26 cellular contexts compared by ENCODE assay signal in genomic region chr5:80988419-80988925, GRCh38. TPM values are rescaled to one million over a fixed set of nuclear protein-coding genes. Genes with fewer than 3 reads are reported as not detected.
A peak's percentile ranks its signal among the peaks of the same experiment; 100 is the strongest.
DNase-seq lines count a peak whose midpoint lies in the region; ATAC-seq, FAIRE-seq and TF ChIP-seq lines count a peak whose summit lies in the region.
"Had no signal": no experiment of that assay in that cellular context is flagged by ENCODE, and none has a peak within 500 bp of the region (broad histone marks: within the 10 kb centered on the region; RNA-seq: fewer than 3 reads in every experiment).

No MANE protein-coding gene starts in this region.

- FAIRE-seq in endothelial cell of umbilical vein (lab: Jason Lieb, UNC): peak; percentile 55
- FAIRE-seq: GM12892, GM18507, H54, RCC 7860 had no signal

- no peaks in the 10 kb centered on the region for H3K79me2 ChIP-seq in endothelial cell of umbilical vein (ENCODE audit: control insufficient read depth, insufficient read depth, low read length)
- no peaks in the 10 kb centered on the region for H3K79me2 ChIP-seq in mesendoderm (ENCODE audit: control insufficient read depth, insufficient read depth, low read length)

- WGBS in mesendoderm (ENCODE audit: extremely low coverage, insufficient coverage, low lambda C conversion rate): no CpG with 5 or more reads among the region's 2 CpGs

- no peak overlapping the region for H2AK5ac ChIP-seq in mesendoderm (ENCODE audit: low read length)

- H2AFZ ChIP-seq in endothelial cell of umbilical vein (ENCODE audit: low read depth, low read length): no peak overlapping the region

- H3K4me2 ChIP-seq in endothelial cell of umbilical vein (ENCODE audit: insufficient read depth, low read length): no peak overlapping the region
- H3K4me2 ChIP-seq in mesendoderm (ENCODE audit: low read length): no peak overlapping the region
- H3K4me2 ChIP-seq: BLaER1 had no signal

- H3K9ac ChIP-seq in endothelial cell of umbilical vein (replicated peaks; ENCODE audit: extremely low read depth, insufficient read depth, low read length) (no peak overlapping the region), mesendoderm (ENCODE audit: low read length) (no peak overlapping the region)
- H3K9ac ChIP-seq: BLaER1 had no signal

- no peaks in the 10 kb centered on the region for H3K9me1 ChIP-seq in endothelial cell of umbilical vein (replicated peaks; ENCODE audit: control insufficient read depth, extremely low read depth, insufficient read depth, low read length)

- no peaks in the 10 kb centered on the region for H4K20me1 ChIP-seq in endothelial cell of umbilical vein (replicated peaks; ENCODE audit: control insufficient read depth, extremely low read depth, insufficient read depth, low read length)
- H4K20me1 ChIP-seq: BLaER1 had no signal

- H3K36me3 ChIP-seq in endothelial cell of umbilical vein (ENCODE audit: control insufficient read depth in 2 of 2, extremely low read depth in 1 of 2, insufficient read depth in 2 of 2, low read length in 2 of 2) (no peaks in the 10 kb centered on the region), mesendoderm (ENCODE audit: control insufficient read depth, insufficient read depth, low read length) (no peaks in the 10 kb centered on the region)
- H3K36me3 ChIP-seq: BLaER1 had no signal

- CTCF ChIA-PET in endothelial cell of umbilical vein (lab: Charles Lee): no interaction called here

- no peak for ATAC-seq in stimulated activated naive CD8-positive, alpha-beta T cell treated with anti-CD3 and anti-CD28 coated beads, Interleukin-15, amount 100 ng/mL, for 72 hours
- no peak for ATAC-seq in stimulated activated naive CD8-positive, alpha-beta T cell treated with anti-CD3 and anti-CD28 coated beads, Interleukin-15, Interleukin-2, amounts not matched to agents 100 U/mL and 50 U/mL, for 24 hours
- ATAC-seq in GM21526 (IDR thresholded peaks at IDR 0.05; ENCODE audit: low FRiP score, unreplicated experiment): no peak
- no peak for ATAC-seq in HG03460 (IDR thresholded peaks at IDR 0.05; ENCODE audit: unreplicated experiment)
- ATAC-seq: Right ventricle myocardium inferior had no signal

- POLR2A ChIA-PET in endothelial cell of umbilical vein (lab: Charles Lee): no interaction called here

- dilution Hi-C loops in endothelial cell of umbilical vein (cut with MboI; ENCODE audit: extremely low pct_ligation_motif_present, low sequenced_read_pairs): no loop called here

- no peak overlapping the region for H2BK5ac ChIP-seq in mesendoderm (ENCODE audit: low read length)

- no peak overlapping the region for H4K8ac ChIP-seq in mesendoderm (ENCODE audit: low read depth, low read length)

- no peak overlapping the region for H3K18ac ChIP-seq in mesendoderm (ENCODE audit: low read length)

- H3K79me1 ChIP-seq in mesendoderm (ENCODE audit: low read length): no peaks in the 10 kb centered on the region

- H3K27ac ChIP-seq in endothelial cell of umbilical vein (ENCODE audit: insufficient read depth, low read depth, low read length) (no peak overlapping the region), mesendoderm (ENCODE audit: low read depth, low read length) (no peak overlapping the region)
- H3K27ac ChIP-seq: BLaER1, HL-60 had no signal

- TF ChIP-seq CTCF in endothelial cell of umbilical vein (IDR thresholded peaks at IDR 0.05; ENCODE audit: extremely low read depth in 1 of 2, insufficient read depth in 1 of 2, low read depth in 1 of 2, low read length in 2 of 2): no peak

- no peak overlapping the region for H3K56ac ChIP-seq in mesendoderm (ENCODE audit: low read length)

- peak overlapping the region; percentile 85 for H2BK120ac ChIP-seq in mesendoderm (ENCODE audit: low read depth, low read length)

- H3K9me3 Mint-ChIP-seq in stimulated activated naive CD8-positive, alpha-beta T cell treated with anti-CD3 and anti-CD28 coated beads, Interleukin-15, amount 100 ng/mL, for 72 hours: no peaks in the 10 kb centered on the region
- H3K9me3 Mint-ChIP-seq: CD8-positive, alpha-beta memory T cell; HFFc6 had no signal

- H3K4me1 ChIP-seq in endothelial cell of umbilical vein (ENCODE audit: control insufficient read depth, extremely low read depth, insufficient read depth, low read length): peaks cover 11% of the 10 kb centered on the region
- peaks cover 11% of the 10 kb centered on the region for H3K4me1 ChIP-seq in mesendoderm (ENCODE audit: control insufficient read depth, low read depth, low read length)

- DNase-seq in stimulated activated naive CD8-positive, alpha-beta T cell treated with anti-CD3 and anti-CD28 coated beads, Interleukin-15, amount 100 ng/mL, for 72 hours: no peak
- no peak for DNase-seq in stimulated activated naive CD8-positive, alpha-beta T cell treated with anti-CD3 and anti-CD28 coated beads, Interleukin-15, Interleukin-2, amounts not matched to agents 100 U/mL and 50 U/mL, for 24 hours
- DNase-seq in endothelial cell of umbilical vein (ENCODE audit: low read depth, low spot score) (no peak), mesendoderm (no peak), HuH-7.5 (ENCODE audit: low spot score) (no peak), GM03348 (ENCODE audit: low spot score) (no peak)
- DNase-seq: CD8-positive, alpha-beta memory T cell; HFFc6; Kasumi-1; MM.1S; NCI-H1092; NCI-H1436 treated with DMSO at 0.1 percent for 48 hours; NCI-H2029 treated with DMSO at 0.1 percent for 48 hours; NCI-H2171 treated with DMSO at 0.1 percent for 48 hours; NCI-H446; NCI-H526 treated with DMSO at 0.1 percent for 48 hours had no signal

- H3K4me3 Mint-ChIP-seq in stimulated activated naive CD8-positive, alpha-beta T cell treated with anti-CD3 and anti-CD28 coated beads, Interleukin-15, amount 100 ng/mL, for 72 hours: peak overlapping the region; percentile 18 to 43
- H3K4me3 Mint-ChIP-seq: HFFc6, IgD-negative memory B cell had no signal

- H3K4me1 Mint-ChIP-seq in stimulated activated naive CD8-positive, alpha-beta T cell treated with anti-CD3 and anti-CD28 coated beads, Interleukin-15, amount 100 ng/mL, for 72 hours: peaks cover 65% of the 10 kb centered on the region

- H2BK15ac ChIP-seq in mesendoderm (replicated peaks; ENCODE audit: low read depth): no peak overlapping the region

- H3K27me3 Mint-ChIP-seq in stimulated activated naive CD8-positive, alpha-beta T cell treated with anti-CD3 and anti-CD28 coated beads, Interleukin-15, amount 100 ng/mL, for 72 hours: no peaks in the 10 kb centered on the region

- intact Hi-C loops in endothelial cell of umbilical vein (cut with micrococcal nuclease): no loop called here

- no peaks in the 10 kb centered on the region for H3K27me3 ChIP-seq in endothelial cell of umbilical vein (ENCODE audit: control insufficient read depth in 2 of 2, insufficient read depth in 2 of 2, low read length in 2 of 2)
- no peaks in the 10 kb centered on the region for H3K27me3 ChIP-seq in mesendoderm (ENCODE audit: insufficient read depth, low read length, poor library complexity)
- H3K27me3 ChIP-seq: BLaER1 had no signal

- H3K27ac Mint-ChIP-seq in stimulated activated naive CD8-positive, alpha-beta T cell treated with anti-CD3 and anti-CD28 coated beads, Interleukin-15, amount 100 ng/mL, for 72 hours: peak overlapping the region in 1 of 2 donors; percentile 52
- H3K27ac Mint-ChIP-seq: HFFc6, IgD-negative memory B cell had no signal

- H3K4me3 ChIP-seq in endothelial cell of umbilical vein (replicated peaks in 1 of 3; ENCODE audit: insufficient read depth in 1 of 3, low read depth in 1 of 3, low read length in 3 of 3) (no peak overlapping the region), mesendoderm (ENCODE audit: low read length) (no peak overlapping the region)
- H3K4me3 ChIP-seq: BLaER1 had no signal

- TF ChIP-seq POLR2A in endothelial cell of umbilical vein (IDR thresholded peaks at IDR 0.05; ENCODE audit: low read depth, low read length): no peak

- no peak overlapping the region for H3K23ac ChIP-seq in mesendoderm (ENCODE audit: low read length)

- H3K9me3 ChIP-seq in endothelial cell of umbilical vein (replicated peaks; ENCODE audit: control insufficient read depth, insufficient read depth, low read length): no peaks in the 10 kb centered on the region
- H3K9me3 ChIP-seq: BLaER1 had no signal

- no peak overlapping the region for H4K5ac ChIP-seq in mesendoderm (ENCODE audit: low read length)

- no TSS peak for BruUV-seq in endothelial cell of umbilical vein (replicated peaks; lab: Mats Ljungman, UMichigan)

- H3K4ac ChIP-seq in mesendoderm (ENCODE audit: low read depth, low read length): no peak overlapping the region

TF ChIP-seq in endothelial cell of umbilical vein, 7 proteins besides CTCF, POLR2A, EP300 and RAD21:
- TF ChIP-seq JUN (IDR thresholded peaks at IDR 0.05; ENCODE audit: borderline replicate concordance, insufficient read depth, insufficient read length, low read depth): no peak
- no peak for TF ChIP-seq MYC (IDR thresholded peaks at IDR 0.05; ENCODE audit: low read depth, low read length)
TF ChIP-seq in endothelial cell of umbilical vein: peak in this region for 0.

RNA-seq across cellular contexts. Expression of gene RASGRF2, which starts 28.3 kb away (rescaled TPM):
- total RNA-seq in endothelial cell of umbilical vein: 4.0 and 8.2 TPM in 2 replicates
- 0.41 and 0.53 TPM in 2 replicates for polyA plus RNA-seq in endothelial cell of umbilical vein
- 0.42 and 0.46 TPM in 2 replicates for polyA plus RNA-seq in endothelial cell of umbilical vein (2011; cell fraction: cytosol; rRNA removed)
- polyA plus RNA-seq in endothelial cell of umbilical vein (2011; cell fraction: nucleus; rRNA removed): 1.5 TPM in 2 replicates
- 0.34 and 1.6 TPM in 2 replicates for polyA plus RNA-seq in endothelial cell of umbilical vein (2012)
- polyA minus RNA-seq in endothelial cell of umbilical vein: 1.9 and 2.2 TPM in 2 replicates
- polyA minus RNA-seq in endothelial cell of umbilical vein (2011; cell fraction: cytosol; rRNA and poly(A)+ RNA removed): not detected
- polyA minus RNA-seq in endothelial cell of umbilical vein (2011; cell fraction: nucleus; rRNA and poly(A)+ RNA removed): 2.1 and 4.3 TPM in 2 replicates
- 12.4 TPM for polyA plus RNA-seq in mesendoderm (2013, experiment 1 of 2)
- polyA plus RNA-seq in mesendoderm (2013, experiment 2 of 2): 13.5 TPM
